Comparison of ENCODE assay signal across 9 cellular contexts in genomic region chr7:137847418-137848050, GRCh38. TPM values are rescaled to one million over a fixed set of nuclear protein-coding genes. Genes with fewer than 3 reads are reported as not detected.
A peak's percentile ranks its signal among the peaks of the same experiment; 100 is the strongest.
DNase-seq lines count a peak whose midpoint lies in the region; TF ChIP-seq lines count a peak whose summit lies in the region.
"Had no signal": no experiment of that assay in that cellular context is flagged by ENCODE, and none has a peak within 500 bp of the region (broad histone marks: within the 10 kb centered on the region; RNA-seq: fewer than 3 reads in every experiment).

No MANE protein-coding gene starts in this region.

- H3K4me3 ChIP-seq in AG09309 (ENCODE audit: control insufficient read depth, low read depth, low read length) (peak overlapping the region; percentile 72), cardiac fibroblast (replicated peaks in 1 of 2; ENCODE audit: low read depth in 2 of 2, low read length in 2 of 2) (peak overlapping the region; percentile 51 to 56)

- DNase-seq in AG09309 (ENCODE audit: low read depth): no peak
- DNase-seq in GM20000 (ENCODE audit: low spot score): peak; percentile 42
- peak in 1 of 2 donors; percentile 28 for DNase-seq in cardiac fibroblast (ENCODE audit: low read depth in 2 of 2)
- DNase-seq in mesothelial cell of epicardium (ENCODE audit: low spot score in 2 of 2, unreplicated experiment in 2 of 2): peak in 1 of 2 experiments; percentile 44
- DNase-seq in DMS153 treated with DMSO at 0.1 percent for 48 hours (lab: John Stamatoyannopoulos, UW; ENCODE audit: unreplicated experiment): no peak
- DNase-seq in NCI-H1436 treated with DMSO at 0.1 percent for 48 hours (lab: John Stamatoyannopoulos, UW): no peak
- no peak for DNase-seq in EL
- DNase-seq in stimulated activated CD4-positive, alpha-beta T cell treated with anti-CD3 and anti-CD28 coated beads, Interleukin-4, amount 100 ng/mL, for 4 hours: no peak

- no peak overlapping the region for H3K27ac Mint-ChIP-seq in mesothelial cell of epicardium
- H3K27ac Mint-ChIP-seq: activated T-helper 2 cell treated with anti-CD3 and anti-CD28 coated beads, Interferon-gamma antibody, Interleukin-2, Interleukin-4, amounts not matched to agents 10 μg/mL and 5 μg/mL and 100 μg/mL, durations not matched to agents 14 hours and 24 hours and 36 hours had no signal

- peak overlapping the region; percentile 55 for H3K4me3 Mint-ChIP-seq in mesothelial cell of epicardium

- peaks cover 57% of the 10 kb centered on the region for H3K27me3 Mint-ChIP-seq in mesothelial cell of epicardium (ENCODE audit: low read depth)

- no peaks in the 10 kb centered on the region for H3K9me3 Mint-ChIP-seq in mesothelial cell of epicardium
- H3K9me3 Mint-ChIP-seq: activated T-helper 2 cell treated with anti-CD3 and anti-CD28 coated beads, Interferon-gamma antibody, Interleukin-2, Interleukin-4, amounts not matched to agents 10 μg/mL and 5 μg/mL and 100 μg/mL, durations not matched to agents 14 hours and 24 hours and 36 hours had no signal

- H3K4me1 Mint-ChIP-seq in mesothelial cell of epicardium: peaks cover 2% of the 10 kb centered on the region

- no peaks in the 10 kb centered on the region for H3K36me3 Mint-ChIP-seq in mesothelial cell of epicardium

- no peak for TF ChIP-seq CTCF in AG09309 (IDR thresholded peaks at IDR 0.05; ENCODE audit: control insufficient read depth, insufficient read depth, low read depth, low read length, missing control alignments)
- no peak for TF ChIP-seq CTCF in GM20000 (IDR thresholded peaks at IDR 0.05; ENCODE audit: extremely low read depth, missing control alignments)
- no peak for TF ChIP-seq CTCF in cardiac fibroblast (IDR thresholded peaks at IDR 0.05; ENCODE audit: low read depth, low read length)
- TF ChIP-seq CTCF in mesothelial cell of epicardium (IDR thresholded peaks at IDR 0.05; ENCODE audit: unreplicated experiment): no peak

RNA-seq across cellular contexts. Expression of gene DGKI, which starts 0.8 kb away (rescaled TPM):
- 1.7 to 2.2 TPM (median 2.0 TPM) in 3 replicates for total RNA-seq in mesothelial cell of epicardium
